ENCODE assay signal across 9 cellular contexts in genomic region chr17:51640108-51640622, GRCh38.
DNase-seq lines count a peak whose midpoint lies in the region; TF ChIP-seq lines count a peak whose summit lies in the region.
"Had no signal": no experiment of that assay in that cellular context is flagged by ENCODE, and none has a peak within 500 bp of the region (broad histone marks: within the 10 kb centered on the region; RNA-seq: fewer than 3 reads in every experiment).

No MANE protein-coding gene starts in this region.

- no peak overlapping the region for H3K9ac ChIP-seq in neural progenitor cell

- peaks cover 8% of the 10 kb centered on the region for H3K4me1 ChIP-seq in neural progenitor cell

- peaks cover 7% of the 10 kb centered on the region for H3K27me3 Mint-ChIP-seq in activated CD4-positive, alpha-beta memory T cell treated with anti-CD3 and anti-CD28 coated beads, Interleukin-2, amount 10 ng/mL, durations not matched to agents 7 days and 5 days
- H3K27me3 Mint-ChIP-seq in neural progenitor cell (ENCODE audit: insufficient read depth, low read depth) = no peaks in the 10 kb centered on the region
- H3K27me3 Mint-ChIP-seq in activated T-helper 2 cell treated with anti-CD3 and anti-CD28 coated beads, Interferon-gamma antibody, Interleukin-2, Interleukin-4, amounts not matched to agents 10 μg/mL and 5 μg/mL and 100 μg/mL, durations not matched to agents 14 hours and 24 hours and 36 hours (ENCODE audit: low read depth) = peaks cover 5% of the 10 kb centered on the region

- H3K36me3 Mint-ChIP-seq in activated CD4-positive, alpha-beta memory T cell treated with anti-CD3 and anti-CD28 coated beads, Interleukin-2, amount 10 ng/mL, durations not matched to agents 7 days and 5 days (ENCODE audit: low read depth) = no peaks in the 10 kb centered on the region
- no peaks in the 10 kb centered on the region for H3K36me3 Mint-ChIP-seq in neural progenitor cell
- no peaks in the 10 kb centered on the region for H3K36me3 Mint-ChIP-seq in activated T-helper 2 cell treated with anti-CD3 and anti-CD28 coated beads, Interferon-gamma antibody, Interleukin-2, Interleukin-4, amounts not matched to agents 10 μg/mL and 5 μg/mL and 100 μg/mL, durations not matched to agents 14 hours and 24 hours and 36 hours (ENCODE audit: low read depth)
- H3K36me3 Mint-ChIP-seq: CD14-positive monocyte had no signal

- no peak overlapping the region for H3K27ac Mint-ChIP-seq in activated CD4-positive, alpha-beta memory T cell treated with anti-CD3 and anti-CD28 coated beads, Interleukin-2, amount 10 ng/mL, durations not matched to agents 7 days and 5 days
- H3K27ac Mint-ChIP-seq in neural progenitor cell = no peak overlapping the region
- H3K27ac Mint-ChIP-seq in activated T-helper 2 cell treated with anti-CD3 and anti-CD28 coated beads, Interferon-gamma antibody, Interleukin-2, Interleukin-4, amounts not matched to agents 10 μg/mL and 5 μg/mL and 100 μg/mL, durations not matched to agents 14 hours and 24 hours and 36 hours = no peak overlapping the region

- H3K79me2 ChIP-seq in neural progenitor cell (ENCODE audit: low read depth) = no peaks in the 10 kb centered on the region

- H3K36me3 ChIP-seq in neural progenitor cell (no peaks in the 10 kb centered on the region), MG63 (no peaks in the 10 kb centered on the region)

- in situ Hi-C loops in KBM-7 (cut with MboI; ENCODE audit: low pct_unique_long_range_greater_than_20kb, low sequenced_read_pairs) = no loop called here

- H3K4me1 Mint-ChIP-seq in activated CD4-positive, alpha-beta memory T cell treated with anti-CD3 and anti-CD28 coated beads, Interleukin-2, amount 10 ng/mL, durations not matched to agents 7 days and 5 days = no peaks in the 10 kb centered on the region
- H3K4me1 Mint-ChIP-seq in neural progenitor cell = peaks cover 26% of the 10 kb centered on the region
- no peaks in the 10 kb centered on the region for H3K4me1 Mint-ChIP-seq in activated T-helper 2 cell treated with anti-CD3 and anti-CD28 coated beads, Interferon-gamma antibody, Interleukin-2, Interleukin-4, amounts not matched to agents 10 μg/mL and 5 μg/mL and 100 μg/mL, durations not matched to agents 14 hours and 24 hours and 36 hours (ENCODE audit: low read depth)
- H3K4me1 Mint-ChIP-seq: CD14-positive monocyte had no signal

- H3K27me3 ChIP-seq in neural progenitor cell = no peaks in the 10 kb centered on the region
- H3K27me3 ChIP-seq in MG63 = no peaks in the 10 kb centered on the region; the same call in 1 of the 2 replicates

- H3K4me2 ChIP-seq in neural progenitor cell = no peak overlapping the region

- H3K4me3 ChIP-seq in neural progenitor cell (no peak overlapping the region), MG63 (no peak overlapping the region)

- DNase-seq in SIG-M5 treated with dmso at 0.1 percent for 504 hours (lab: John Stamatoyannopoulos, UW; ENCODE audit: unreplicated experiment) (peak; percentile 17), SIG-M5 (lab: John Stamatoyannopoulos, UW) (no peak), KBM-7 (peak; percentile 27), neural progenitor cell (ENCODE audit: low spot score) (peak; percentile 69), NCI-H1092 (lab: John Stamatoyannopoulos, UW) (no peak), MG63 (no peak)
- peak; percentile 19 for DNase-seq in activated CD4-positive, alpha-beta memory T cell treated with anti-CD3 and anti-CD28 coated beads, Interleukin-2, amount 10 ng/mL, durations not matched to agents 7 days and 5 days
- no peak for DNase-seq in activated T-helper 2 cell treated with anti-CD3 and anti-CD28 coated beads, Interferon-gamma antibody, Interleukin-2, Interleukin-4, amounts not matched to agents 10 μg/mL and 5 μg/mL and 100 μg/mL, durations not matched to agents 14 hours and 24 hours and 36 hours (ENCODE audit: low spot score)

- H2AFZ ChIP-seq in neural progenitor cell (replicated peaks) = no peak overlapping the region

- no peak overlapping the region for H3K4me3 Mint-ChIP-seq in activated CD4-positive, alpha-beta memory T cell treated with anti-CD3 and anti-CD28 coated beads, Interleukin-2, amount 10 ng/mL, durations not matched to agents 7 days and 5 days
- no peak overlapping the region for H3K4me3 Mint-ChIP-seq in neural progenitor cell
- no peak overlapping the region for H3K4me3 Mint-ChIP-seq in activated T-helper 2 cell treated with anti-CD3 and anti-CD28 coated beads, Interferon-gamma antibody, Interleukin-2, Interleukin-4, amounts not matched to agents 10 μg/mL and 5 μg/mL and 100 μg/mL, durations not matched to agents 14 hours and 24 hours and 36 hours (ENCODE audit: low read depth)
- H3K4me3 Mint-ChIP-seq: CD14-positive monocyte had no signal

- CTCF ChIA-PET in activated CD4-positive, alpha-beta memory T cell treated with anti-CD3 and anti-CD28 coated beads, Interleukin-2, amount 10 ng/mL, durations not matched to agents 7 days and 5 days (lab: Charles Lee) = interaction anchor here (1.2 to 1.8 kb wide), 2 partner anchors 27 to 269 kb away, joined by 3 to 13 read pairs; no protein-coding TSS in a partner anchor

- POLR2A ChIA-PET in activated CD4-positive, alpha-beta memory T cell treated with anti-CD3 and anti-CD28 coated beads, Interleukin-2, amount 10 ng/mL, durations not matched to agents 7 days and 5 days (lab: Charles Lee) = no interaction called here

- H3K27ac ChIP-seq in neural progenitor cell = no peak overlapping the region

- no peaks in the 10 kb centered on the region for H3F3A ChIP-seq in neural progenitor cell (ENCODE audit: low read depth)

- intact Hi-C loops in activated T-helper 2 cell treated with anti-CD3 and anti-CD28 coated beads, Interferon-gamma antibody, Interleukin-2, Interleukin-4, amounts not matched to agents 10 μg/mL and 5 μg/mL and 100 μg/mL, durations not matched to agents 14 hours and 24 hours and 36 hours (cut with micrococcal nuclease) = no loop called here

- no peaks in the 10 kb centered on the region for H3K9me3 ChIP-seq in neural progenitor cell (ENCODE audit: low read depth)
- H3K9me3 ChIP-seq in MG63 = no peaks in the 10 kb centered on the region

- TF ChIP-seq CTCF in neural progenitor cell (IDR thresholded peaks at IDR 0.05) = peak; percentile 67

- H4K20me1 ChIP-seq in neural progenitor cell (ENCODE audit: low read depth) = no peaks in the 10 kb centered on the region

- no peaks in the 10 kb centered on the region for H3K9me3 Mint-ChIP-seq in activated CD4-positive, alpha-beta memory T cell treated with anti-CD3 and anti-CD28 coated beads, Interleukin-2, amount 10 ng/mL, durations not matched to agents 7 days and 5 days
- H3K9me3 Mint-ChIP-seq in neural progenitor cell = no peaks in the 10 kb centered on the region
- H3K9me3 Mint-ChIP-seq in activated T-helper 2 cell treated with anti-CD3 and anti-CD28 coated beads, Interferon-gamma antibody, Interleukin-2, Interleukin-4, amounts not matched to agents 10 μg/mL and 5 μg/mL and 100 μg/mL, durations not matched to agents 14 hours and 24 hours and 36 hours = no peaks in the 10 kb centered on the region

Comparison
In these comparisons a context has a peak if more than half of its experiments do, and no peak if none do; other contexts are left out.
1. DNase-seq: peak in SIG-M5 treated with dmso at 0.1 percent for 504 hours (single experiment), KBM-7 (single experiment), activated CD4-positive, alpha-beta memory T cell treated with anti-CD3 and anti-CD28 coated beads, Interleukin-2, amount 10 ng/mL, durations not matched to agents 7 days and 5 days (single experiment) and neural progenitor cell (single experiment); none in SIG-M5 (single experiment), activated T-helper 2 cell treated with anti-CD3 and anti-CD28 coated beads, Interferon-gamma antibody, Interleukin-2, Interleukin-4, amounts not matched to agents 10 μg/mL and 5 μg/mL and 100 μg/mL, durations not matched to agents 14 hours and 24 hours and 36 hours (single experiment), NCI-H1092 (single experiment) and MG63 (single experiment).